In the genomic region with DNA sequence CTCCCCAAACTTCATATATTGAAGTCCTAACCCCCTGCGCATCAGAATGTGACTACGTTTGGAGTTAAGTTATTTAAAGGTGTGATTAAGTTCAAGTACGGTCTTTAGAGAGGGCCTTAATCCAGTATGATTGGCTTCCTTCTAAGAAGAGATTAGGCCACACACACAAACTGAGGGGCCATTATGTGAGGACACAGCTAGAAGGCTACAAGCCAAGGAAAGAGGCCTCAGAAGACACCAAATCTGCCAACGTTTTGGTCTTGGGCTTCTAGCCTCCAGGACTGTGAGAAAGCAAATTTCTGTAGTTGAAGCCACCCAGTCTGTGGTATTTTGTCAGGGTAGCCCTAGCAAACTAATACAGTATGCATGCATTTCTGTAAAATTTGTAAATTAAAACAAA, we compare ENCODE assay signal across 21 cellular contexts. TPM values are rescaled to one million over a fixed set of nuclear protein-coding genes. Genes with fewer than 3 reads are reported as not detected.
DNase-seq lines count a peak whose midpoint lies in the region; ATAC-seq, FAIRE-seq and TF ChIP-seq lines count a peak whose summit lies in the region.
"Had no signal": no experiment of that assay in that cellular context is flagged by ENCODE, and none has a peak within 500 bp of the region (broad histone marks: within the 10 kb centered on the region; RNA-seq: fewer than 3 reads in every experiment).

No MANE protein-coding gene starts in this region.

- peak overlapping the region; percentile 3 for H3K4me3 Mint-ChIP-seq in T-helper 17 cell

- TF ChIP-seq CTCF in HEK293 (tag by site-specific recombination; IDR thresholded peaks at IDR 0.05) (no peak), MM.1S (IDR thresholded peaks at IDR 0.05; ENCODE audit: low read length) (no peak)

- FAIRE-seq in islet of Langerhans (lab: Jason Lieb, UNC): peak; percentile 49
- FAIRE-seq: GM12878, RCC 7860 had no signal

- CTCF ChIA-PET in HEK293 (lab: Yijun Ruan, JAX): interaction anchor here (0.7 kb wide), 2 partner anchors 157 to 396 kb away, joined by 3 to 5 read pairs; no protein-coding TSS in a partner anchor

- no peak overlapping the region for H2AFZ ChIP-seq in MM.1S (ENCODE audit: low read length)
- H2AFZ ChIP-seq: GM23248 had no signal

- no peaks in the 10 kb centered on the region for H3K9me2 ChIP-seq in MM.1S (replicated peaks; ENCODE audit: insufficient read depth, low read length)

- DNase-seq in G401 (ENCODE audit: low spot score) (peak; percentile 46), T-helper 17 cell (no peak), MM.1S (no peak), HuH-7 (ENCODE audit: low spot score) (no peak)
- DNase-seq in activated CD4-positive, alpha-beta T cell treated with anti-CD3 and anti-CD28 coated beads for 1 hour: no peak
- DNase-seq: BE2C; CD4-positive, CD25-positive, alpha-beta regulatory T cell; DMS79 treated with DMSO at 0.1 percent for 48 hours; GM23248; KG1; NCI-H1105; NCI-H146; NCI-H2029; NCI-H2227 treated with DMSO at 0.1 percent for 48 hours; NCI-H510A; NCI-H748 treated with DMSO at 0.1 percent for 48 hours had no signal

- H3K4me1 Mint-ChIP-seq in T-helper 17 cell: peaks cover 32% of the 10 kb centered on the region

- no peaks in the 10 kb centered on the region for H3K36me3 ChIP-seq in HEK293 (ENCODE audit: control insufficient read depth in 2 of 2, insufficient read depth in 1 of 2, low read length in 2 of 2)
- H3K36me3 ChIP-seq in MM.1S (replicated peaks; ENCODE audit: insufficient read depth, low read length): no peaks in the 10 kb centered on the region
- H3K36me3 ChIP-seq: BE2C had no signal

- POLR2A ChIA-PET in HEK293 (lab: Yijun Ruan, JAX): interaction anchor here (0.9 kb wide), 1 partner anchor 39 kb away, joined by 3 read pairs; no protein-coding TSS in a partner anchor

- H4K20me1 ChIP-seq in MM.1S (ENCODE audit: insufficient read depth, low read length): no peaks in the 10 kb centered on the region; the same call in 1 of the 2 replicates

- 0 out of 2 replicates have a peak, but pooled peaks cover 11% of the 10 kb centered on the region for H3K79me2 ChIP-seq in MM.1S (ENCODE audit: low read length)

- peaks cover 23% of the 10 kb centered on the region for H3K4me1 ChIP-seq in HEK293 (ENCODE audit: control insufficient read depth, insufficient read depth, low read length)
- H3K4me1 ChIP-seq in MM.1S (ENCODE audit: low read length): no peaks in the 10 kb centered on the region

- H3K9ac ChIP-seq in MM.1S (ENCODE audit: low read length): no peak overlapping the region
- H3K9ac ChIP-seq: GM23248 had no signal

- no peak overlapping the region for H3K4me3 ChIP-seq in HEK293 (ENCODE audit: low read depth, low read length)
- H3K4me3 ChIP-seq in MM.1S (ENCODE audit: low read length): no peak overlapping the region
- H3K4me3 ChIP-seq: GM12878, GM23248 had no signal

- H3K36me3 Mint-ChIP-seq in T-helper 17 cell (ENCODE audit: low read depth): no peaks in the 10 kb centered on the region

- H3K27ac Mint-ChIP-seq in T-helper 17 cell: no peak overlapping the region
- H3K27ac Mint-ChIP-seq: CD4-positive, CD25-positive, alpha-beta regulatory T cell had no signal

- no peak overlapping the region for H3K4me2 ChIP-seq in MM.1S (ENCODE audit: low read depth, low read length)

- ATAC-seq in T-helper 17 cell: no peak
- no peak for ATAC-seq in HG03342 (IDR thresholded peaks at IDR 0.05; ENCODE audit: unreplicated experiment)
- ATAC-seq: GM12878 had no signal

- in situ Hi-C loops in G401 (cut with HindIII; ENCODE audit: low sequenced_read_pairs): no loop called here

- H3F3A ChIP-seq in MM.1S (ENCODE audit: insufficient read depth, low read length): no peaks in the 10 kb centered on the region

- H3K9me3 ChIP-seq in HEK293 (ENCODE audit: control insufficient read depth, insufficient read depth, low read depth, low read length) (no peaks in the 10 kb centered on the region), T-helper 17 cell (ENCODE audit: control insufficient read depth, low read length, poor library complexity, severe bottlenecking) (no peaks in the 10 kb centered on the region), MM.1S (replicated peaks; ENCODE audit: insufficient read depth, low read length) (no peaks in the 10 kb centered on the region)
- H3K9me3 ChIP-seq: BE2C had no signal

- H3K27me3 ChIP-seq in MM.1S (replicated peaks; ENCODE audit: insufficient read depth, low read length): no peaks in the 10 kb centered on the region
- H3K27me3 ChIP-seq: BE2C had no signal

- H3K27me3 Mint-ChIP-seq in T-helper 17 cell: no peaks in the 10 kb centered on the region
- H3K27me3 Mint-ChIP-seq: CD4-positive, CD25-positive, alpha-beta regulatory T cell had no signal

- peak overlapping the region; percentile 2; the same call in 1 of the 2 replicates for H3K27ac ChIP-seq in HEK293 (ENCODE audit: extremely low read depth, low read depth, low read length)
- no peak overlapping the region for H3K27ac ChIP-seq in MM.1S (ENCODE audit: low read length)
- H3K27ac ChIP-seq: GM23248 had no signal

TF ChIP-seq in HEK293, 187 proteins besides CTCF, POLR2A, EP300 and RAD21:
- peak; percentile 32; the same call in 1 of the 2 replicates for TF ChIP-seq ZNF585B (tag by site-specific recombination; IDR thresholded peaks at IDR 0.05)
- TF ChIP-seq ZNF623 (tag by site-specific recombination; IDR thresholded peaks at IDR 0.05): no peak

RNA-seq across cellular contexts. Expression of a gene that starts 41.7 kb away (rescaled TPM):
- total RNA-seq in G401 (2014; rRNA removed; shearing (Covaris generic)): 18.6 and 21.7 TPM in 2 replicates
- total RNA-seq in T-helper 17 cell: 10 to 100 TPM; 21.1 TPM
